ENCODE assay signal across 12 cellular contexts in genomic region chr6:32181890-32182529, GRCh38. TPM values are rescaled to one million over a fixed set of nuclear protein-coding genes. Genes with fewer than 3 reads are reported as not detected.
A peak's percentile ranks its signal among the peaks of the same experiment; 100 is the strongest.
DNase-seq lines count a peak whose midpoint lies in the region; ATAC-seq and TF ChIP-seq lines count a peak whose summit lies in the region.
"Had no signal": no experiment of that assay in that cellular context is flagged by ENCODE, and none has a peak within 500 bp of the region (broad histone marks: within the 10 kb centered on the region; RNA-seq: fewer than 3 reads in every experiment).

No MANE protein-coding gene starts in this region.

- no peak; the same call in 1 of the 2 replicates for TF ChIP-seq CTCF in HEK293 (tag by site-specific recombination; IDR thresholded peaks at IDR 0.05)

- WGBS in neuronal stem cell (ENCODE audit: extremely low coverage in 2 of 2, insufficient read length in 2 of 2, insufficient replicate concordance in 1 of 2), 2 donors: no CpG with 5 or more reads among the region's 10 CpGs

- H2BK15ac ChIP-seq in neuronal stem cell (ENCODE audit: low read length): no peak overlapping the region

- H3K4me1 ChIP-seq in HEK293 (ENCODE audit: control insufficient read depth, insufficient read depth, low read length): peaks cover 7% of the 10 kb centered on the region
- peaks cover 3 to 5% of the 10 kb centered on the region in 2 donors for H3K4me1 ChIP-seq in neuronal stem cell (ENCODE audit: control insufficient read depth in 2 of 2, insufficient read depth in 1 of 2, low read depth in 1 of 2, low read length in 2 of 2)

- no peak overlapping the region for H4K8ac ChIP-seq in neuronal stem cell (ENCODE audit: low read depth, low read length)

- CTCF ChIA-PET in HEK293 (lab: Yijun Ruan, JAX): interaction anchor here (0.8 to 2.1 kb wide), 2 partner anchors 9 to 13 kb away, joined by 3 to 9 read pairs; no protein-coding TSS in a partner anchor
- CTCF ChIA-PET in activated CD8-positive, alpha-beta T cell treated with anti-CD3 and anti-CD28 coated beads, Interleukin-2, amount 10 ng/mL, durations not matched to agents 7 days and 5 days (lab: Charles Lee): interaction anchor here (0.9 to 1.1 kb wide), 2 partner anchors 10 to 14 kb away, joined by 3 read pairs; partner anchors contain the start of gene GPSM3

- H3K36me3 ChIP-seq in HEK293 (ENCODE audit: control insufficient read depth in 2 of 2, insufficient read depth in 1 of 2, low read length in 2 of 2): peaks cover 0 to 58% of the 10 kb centered on the region in 2 experiments; a peak in 2 of 3 replicates
- peaks cover 30 to 62% of the 10 kb centered on the region in 2 donors for H3K36me3 ChIP-seq in neuronal stem cell (replicated peaks in 1 of 2; ENCODE audit: control insufficient read depth in 2 of 2, insufficient read depth in 2 of 2, low read length in 2 of 2)

- H3K14ac ChIP-seq in neuronal stem cell (ENCODE audit: low read length): no peak overlapping the region

- no peaks in the 10 kb centered on the region for H3K27me3 ChIP-seq in neuronal stem cell (ENCODE audit: control insufficient read depth in 3 of 3, insufficient read depth in 3 of 3, low read depth in 1 of 3, low read length in 3 of 3)
- H3K27me3 ChIP-seq: MG63, testis had no signal

- no peak overlapping the region for H3K18ac ChIP-seq in neuronal stem cell (ENCODE audit: low read length)

- peaks cover 47% of the 10 kb centered on the region for H3K4me1 Mint-ChIP-seq in activated CD8-positive, alpha-beta T cell treated with anti-CD3 and anti-CD28 coated beads, Interleukin-2, amount 10 ng/mL, durations not matched to agents 7 days and 5 days (ENCODE audit: low read depth)

- POLR2A ChIA-PET in HEK293 (lab: Yijun Ruan, JAX): interaction anchor here (0.8 to 3.0 kb wide), 3 partner anchors 13 to 52 kb away, joined by 5 to 19 read pairs (median 8); partner anchors contain the start of gene FKBPL
- POLR2A ChIA-PET in activated CD8-positive, alpha-beta T cell treated with anti-CD3 and anti-CD28 coated beads, Interleukin-2, amount 10 ng/mL, durations not matched to agents 7 days and 5 days (lab: Charles Lee): interaction anchor here (0.7 to 2.5 kb wide), 3 partner anchors 9 to 686 kb away, joined by 3 to 6 read pairs (median 4); partner anchors contain the start of gene GPSM3

- no peaks in the 10 kb centered on the region for H3K27me3 Mint-ChIP-seq in activated CD8-positive, alpha-beta T cell treated with anti-CD3 and anti-CD28 coated beads, Interleukin-2, amount 10 ng/mL, durations not matched to agents 7 days and 5 days (ENCODE audit: low read depth)

- H3K9me3 ChIP-seq in HEK293 (ENCODE audit: control insufficient read depth, insufficient read depth, low read depth, low read length) (no peaks in the 10 kb centered on the region), neuronal stem cell (replicated peaks in 1 of 2; ENCODE audit: control insufficient read depth in 2 of 2, insufficient read depth in 1 of 2, low read depth in 1 of 2, low read length in 2 of 2) (no peaks in the 10 kb centered on the region)
- H3K9me3 ChIP-seq: MG63, testis had no signal

- H2AK5ac ChIP-seq in neuronal stem cell (ENCODE audit: low read depth, low read length): no peak overlapping the region

- peak overlapping the region; percentile 15 for H3K27ac Mint-ChIP-seq in activated CD8-positive, alpha-beta T cell treated with anti-CD3 and anti-CD28 coated beads, Interleukin-2, amount 10 ng/mL, durations not matched to agents 7 days and 5 days

- H3K9me3 Mint-ChIP-seq in activated CD8-positive, alpha-beta T cell treated with anti-CD3 and anti-CD28 coated beads, Interleukin-2, amount 10 ng/mL, durations not matched to agents 7 days and 5 days (ENCODE audit: insufficient read depth): no peaks in the 10 kb centered on the region
- H3K9me3 Mint-ChIP-seq: immature natural killer cell had no signal

- no peak overlapping the region for H3K9ac ChIP-seq in neuronal stem cell (ENCODE audit: low read depth, low read length, poor library complexity)

- H2BK5ac ChIP-seq in neuronal stem cell (ENCODE audit: low read length): no peak overlapping the region

- no peak for ATAC-seq in activated CD8-positive, alpha-beta T cell treated with anti-CD3 and anti-CD28 coated beads, Interleukin-2, amount 10 ng/mL, durations not matched to agents 7 days and 5 days
- ATAC-seq in GM19023 (IDR thresholded peaks at IDR 0.05; ENCODE audit: unreplicated experiment): no peak
- ATAC-seq: right cardiac atrium had no signal

- no peaks in the 10 kb centered on the region for H3K79me1 ChIP-seq in neuronal stem cell (ENCODE audit: low read depth, low read length)

- no peak overlapping the region for H4K91ac ChIP-seq in neuronal stem cell (ENCODE audit: low read depth, low read length, poor library complexity)

- H3K4ac ChIP-seq in neuronal stem cell (ENCODE audit: low read length): no peak overlapping the region

- H2BK12ac ChIP-seq in neuronal stem cell (ENCODE audit: low read length): no peak overlapping the region

- H3K4me2 ChIP-seq in neuronal stem cell (ENCODE audit: insufficient read depth, low read length, poor library complexity, severe bottlenecking): no peak overlapping the region

- peaks cover 53% of the 10 kb centered on the region for H3K36me3 Mint-ChIP-seq in activated CD8-positive, alpha-beta T cell treated with anti-CD3 and anti-CD28 coated beads, Interleukin-2, amount 10 ng/mL, durations not matched to agents 7 days and 5 days (ENCODE audit: low read depth)

- H3K4me3 ChIP-seq in HEK293 (ENCODE audit: low read depth, low read length) (no peak overlapping the region), neuronal stem cell (ENCODE audit: low read length in 2 of 2) (no peak overlapping the region)
- H3K4me3 ChIP-seq: MG63, testis had no signal

- H3K23ac ChIP-seq in neuronal stem cell (ENCODE audit: low read depth, low read length, poor library complexity): peak overlapping the region; percentile 62

- DNase-seq in activated CD8-positive, alpha-beta T cell treated with anti-CD3 and anti-CD28 coated beads, Interleukin-2, amount 10 ng/mL, durations not matched to agents 7 days and 5 days: no peak
- DNase-seq in neuronal stem cell (ENCODE audit: low spot score) (no peak), NCI-H1417 treated with DMSO at 0.1 percent for 48 hours (lab: John Stamatoyannopoulos, UW) (no peak)
- DNase-seq in stimulated activated naive CD4-positive, alpha-beta T cell (lab: John Stamatoyannopoulos, UW): no peak
- DNase-seq: activated CD4-positive, alpha-beta T cell treated with anti-CD3 and anti-CD28 coated beads for 48 hours; activated gamma-delta T cell treated with Interleukin-2 at 50 U/mL for 16 hours; immature natural killer cell; MG63; testis had no signal

- H3K4me3 Mint-ChIP-seq in activated CD8-positive, alpha-beta T cell treated with anti-CD3 and anti-CD28 coated beads, Interleukin-2, amount 10 ng/mL, durations not matched to agents 7 days and 5 days: no peak overlapping the region
- H3K4me3 Mint-ChIP-seq: immature natural killer cell had no signal

- H3K27ac ChIP-seq in HEK293 (ENCODE audit: extremely low read depth, low read depth, low read length) (no peak overlapping the region), neuronal stem cell (replicated peaks; ENCODE audit: low read length) (no peak overlapping the region)
- H3K27ac ChIP-seq: testis had no signal

- no peak overlapping the region for H2BK120ac ChIP-seq in neuronal stem cell (ENCODE audit: low read depth, low read length)

- H2AFZ ChIP-seq in neuronal stem cell (ENCODE audit: low read length): no peak overlapping the region

TF ChIP-seq in HEK293, 187 proteins besides CTCF, POLR2A, EP300 and RAD21:
- TF ChIP-seq ZNF600 (tag by site-specific recombination; IDR thresholded peaks at IDR 0.05): peak; percentile 30; the same call in 1 of the 2 replicates
- TF ChIP-seq KLF1 (tag by site-specific recombination; IDR thresholded peaks at IDR 0.05): peak; percentile 96
- 0 out of 2 replicates have a peak, but pooled peaks have one; percentile 37 for TF ChIP-seq KLF17 (tag by site-specific recombination; IDR thresholded peaks at IDR 0.05)
- TF ChIP-seq ZNF792 (tag by site-specific recombination; IDR thresholded peaks at IDR 0.05): no peak
- no peak for TF ChIP-seq ZNF837 (tag by site-specific recombination; IDR thresholded peaks at IDR 0.05)
- no peak for TF ChIP-seq ZNF768 (tag by site-specific recombination; IDR thresholded peaks at IDR 0.05)
- TF ChIP-seq ZNF248 (tag by site-specific recombination; IDR thresholded peaks at IDR 0.05): no peak

RNA-seq across cellular contexts. Expression of gene AGER, which starts 2.0 kb away (rescaled TPM):
- 10 to 100 TPM; 27.8 to 29.9 TPM for total RNA-seq in activated CD8-positive, alpha-beta T cell treated with anti-CD3 and anti-CD28 coated beads, Interleukin-2, amount 10 ng/mL, durations not matched to agents 7 days and 5 days
- 19.9 TPM for polyA plus RNA-seq in neuronal stem cell (2013, experiment 1 of 2)
- 18.7 TPM for polyA plus RNA-seq in neuronal stem cell (2013, experiment 2 of 2)

RNA-seq across cellular contexts. Expression of gene RNF5, which starts 3.8 kb away (rescaled TPM):
- 10 to 100 TPM; 40.4 to 43.3 TPM for total RNA-seq in activated CD8-positive, alpha-beta T cell treated with anti-CD3 and anti-CD28 coated beads, Interleukin-2, amount 10 ng/mL, durations not matched to agents 7 days and 5 days
- polyA plus RNA-seq in neuronal stem cell (2013, experiment 1 of 2): 152 TPM
- 145 TPM for polyA plus RNA-seq in neuronal stem cell (2013, experiment 2 of 2)

RNA-seq across cellular contexts. Expression of gene AGPAT1, which starts 6.1 kb away (rescaled TPM):
- total RNA-seq in activated CD8-positive, alpha-beta T cell treated with anti-CD3 and anti-CD28 coated beads, Interleukin-2, amount 10 ng/mL, durations not matched to agents 7 days and 5 days: 10 to 100 TPM; 40.4 to 46.6 TPM
- polyA plus RNA-seq in neuronal stem cell (2013, experiment 1 of 2): 110 TPM
- polyA plus RNA-seq in neuronal stem cell (2013, experiment 2 of 2): 106 TPM

RNA-seq across cellular contexts. Expression of gene PBX2, which starts 8.0 kb away (rescaled TPM):
- total RNA-seq in activated CD8-positive, alpha-beta T cell treated with anti-CD3 and anti-CD28 coated beads, Interleukin-2, amount 10 ng/mL, durations not matched to agents 7 days and 5 days: 10 to 100 TPM; 60.5 to 68.5 TPM
- 154 TPM for polyA plus RNA-seq in neuronal stem cell (2013, experiment 1 of 2)
- 155 TPM for polyA plus RNA-seq in neuronal stem cell (2013, experiment 2 of 2)

RNA-seq across cellular contexts. Expression of gene GPSM3, which starts 10.4 kb away (rescaled TPM):
- total RNA-seq in activated CD8-positive, alpha-beta T cell treated with anti-CD3 and anti-CD28 coated beads, Interleukin-2, amount 10 ng/mL, durations not matched to agents 7 days and 5 days: 100 to 1,000 TPM; 216 to 223 TPM
- polyA plus RNA-seq in neuronal stem cell (2013, experiment 1 of 2): 4.2 TPM
- polyA plus RNA-seq in neuronal stem cell (2013, experiment 2 of 2): 4.2 TPM
